ENCODE assay signal across 1 cellular context in the genomic region with DNA sequence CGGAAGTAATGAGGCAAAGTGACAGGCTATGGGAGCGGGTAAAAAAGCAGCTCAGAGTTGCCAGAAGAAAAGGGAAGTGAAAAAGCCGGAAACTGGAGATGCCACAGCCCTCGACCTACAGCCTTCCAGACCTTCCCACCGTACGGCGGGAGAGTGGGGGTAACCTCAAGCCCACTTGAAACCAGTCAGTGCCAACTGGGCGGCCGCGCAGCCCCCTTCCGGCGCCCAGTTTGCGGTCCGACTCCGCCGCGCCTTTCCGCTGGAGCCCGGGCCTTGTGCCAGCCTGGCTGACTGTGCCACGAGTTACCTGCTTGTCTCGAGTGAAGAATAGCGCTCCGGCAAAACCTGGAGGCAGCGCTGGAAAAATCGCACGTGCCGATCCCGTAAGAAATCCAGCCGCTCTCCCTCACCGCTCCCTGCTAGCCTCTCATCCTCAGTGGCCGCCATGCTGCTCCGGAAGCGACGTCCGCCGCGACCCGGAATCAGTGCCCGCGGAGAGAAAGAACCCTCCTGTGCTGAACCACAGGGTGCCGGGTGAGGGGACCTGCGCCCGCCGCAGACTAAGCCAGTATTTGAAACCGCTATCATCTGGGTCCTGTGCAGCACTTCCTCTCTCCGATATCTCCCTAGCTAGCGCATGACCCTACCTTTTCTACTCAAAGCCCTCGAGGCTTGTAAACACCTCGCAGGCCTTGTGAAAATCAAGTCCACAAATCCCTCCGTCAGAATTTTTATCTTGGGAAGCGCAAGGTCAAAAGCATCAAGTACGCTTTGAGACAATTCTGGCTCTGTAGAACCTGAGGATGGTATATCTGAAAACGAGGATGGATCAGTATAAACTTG.
TF ChIP-seq lines count a peak whose summit lies in the region.

A gene (minus strand): TSS at position 473 of the 843 bp plus-strand sequence. CDS start 26 bp downstream, at position 447.

TF ChIP-seq in IMR-90, 13 proteins besides CTCF, POLR2A, EP300 and RAD21:
- TF ChIP-seq MAFK (IDR thresholded peaks at IDR 0.05; ENCODE audit: low read depth, low read length) (no peak), BHLHE40 (IDR thresholded peaks at IDR 0.05; ENCODE audit: low read depth, low read length) (peak; percentile 51; the same call in 1 of the 2 replicates), SMC3 (IDR thresholded peaks at IDR 0.05; ENCODE audit: low read depth, low read length) (no peak), MAZ (IDR thresholded peaks at IDR 0.05; ENCODE audit: borderline replicate concordance, low read depth, low read length) (no peak), RCOR1 (IDR thresholded peaks at IDR 0.05; ENCODE audit: insufficient replicate concordance, low read length) (no peak), NFE2L2 (IDR thresholded peaks at IDR 0.05; ENCODE audit: low read depth, low read length) (no peak), MXI1 (IDR thresholded peaks at IDR 0.05; ENCODE audit: borderline replicate concordance, low read depth, low read length) (peak; percentile 61; the same call in 1 of the 2 replicates), CEBPB (IDR thresholded peaks at IDR 0.05; ENCODE audit: low read depth, low read length) (no peak), CHD1 (IDR thresholded peaks at IDR 0.05; ENCODE audit: low read depth, low read length) (no peak)
- TF ChIP-seq, protein P1, sequence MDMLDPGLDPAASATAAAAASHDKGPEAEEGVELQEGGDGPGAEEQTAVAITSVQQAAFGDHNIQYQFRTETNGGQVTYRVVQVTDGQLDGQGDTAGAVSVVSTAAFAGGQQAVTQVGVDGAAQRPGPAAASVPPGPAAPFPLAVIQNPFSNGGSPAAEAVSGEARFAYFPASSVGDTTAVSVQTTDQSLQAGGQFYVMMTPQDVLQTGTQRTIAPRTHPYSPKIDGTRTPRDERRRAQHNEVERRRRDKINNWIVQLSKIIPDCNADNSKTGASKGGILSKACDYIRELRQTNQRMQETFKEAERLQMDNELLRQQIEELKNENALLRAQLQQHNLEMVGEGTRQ (IDR thresholded peaks at IDR 0.05; ENCODE audit: low read depth, low read length): no peak
TF ChIP-seq in IMR-90: peak in this region for 2.
